12 cellular contexts compared by ENCODE assay signal in genomic region chr11:75771646-75772410, GRCh38. TPM values are rescaled to one million over a fixed set of nuclear protein-coding genes. Genes with fewer than 3 reads are reported as not detected.
DNase-seq lines count a peak whose midpoint lies in the region; ATAC-seq and TF ChIP-seq lines count a peak whose summit lies in the region.
"Had no signal": no experiment of that assay in that cellular context is flagged by ENCODE, and none has a peak within 500 bp of the region (broad histone marks: within the 10 kb centered on the region; RNA-seq: fewer than 3 reads in every experiment).

No MANE protein-coding gene starts in this region.

- H3K4me3 Mint-ChIP-seq in stimulated activated memory B cell treated with anti-CD40 and anti-IgM and Interleukin-4, amounts not matched to agents 10 μg/mL and 1 μg/mL and 100 μg/mL, for 72 hours, result no peak overlapping the region
- H3K4me3 Mint-ChIP-seq: activated CD8-positive, alpha-beta memory T cell treated with anti-CD3 and anti-CD28 coated beads, Interleukin-2, amount 10 ng/mL, durations not matched to agents 7 days and 5 days; nephron progenitor cell had no signal

- no peak overlapping the region for H3K9ac ChIP-seq in fibroblast of lung (ENCODE audit: insufficient read depth, low read length)

- DNase-seq in GM04504 (ENCODE audit: low read depth) (peak; percentile 38), OCI-LY7 (ENCODE audit: low spot score) (no peak), fibroblast of lung (ENCODE audit: low read depth in 2 of 2) (peak; percentile 50 to 83), cerebellum (ENCODE audit: low spot score) (no peak), mesenteric fat pad (ENCODE audit: low spot score) (no peak)
- DNase-seq: activated CD8-positive, alpha-beta memory T cell treated with anti-CD3 and anti-CD28 coated beads, Interleukin-2, amount 10 ng/mL, durations not matched to agents 7 days and 5 days; nephron progenitor cell had no signal

- peaks cover 15% of the 10 kb centered on the region for H3K36me3 Mint-ChIP-seq in stimulated activated memory B cell treated with anti-CD40 and anti-IgM and Interleukin-4, amounts not matched to agents 10 μg/mL and 1 μg/mL and 100 μg/mL, for 72 hours
- H3K36me3 Mint-ChIP-seq: activated CD8-positive, alpha-beta memory T cell treated with anti-CD3 and anti-CD28 coated beads, Interleukin-2, amount 10 ng/mL, durations not matched to agents 7 days and 5 days; brain had no signal

- no TSS peak for BruUV-seq in OCI-LY7 (replicated peaks; lab: Mats Ljungman, UMichigan)

- no peaks in the 10 kb centered on the region for H3K36me3 ChIP-seq in OCI-LY7 (ENCODE audit: insufficient read depth, low read length)
- H3K36me3 ChIP-seq in fibroblast of lung (ENCODE audit: control insufficient read depth, insufficient read depth, low read length), result no peaks in the 10 kb centered on the region

- CTCF ChIA-PET in OCI-LY7 (lab: Charles Lee; ENCODE audit: unreplicated experiment), result interaction anchor here (0.6 kb wide), 1 partner anchor 593 kb away, joined by 3 read pairs; no protein-coding TSS in a partner anchor

- H3K9me3 ChIP-seq in OCI-LY7 (ENCODE audit: low read length) (no peaks in the 10 kb centered on the region), fibroblast of lung (ENCODE audit: control insufficient read depth, insufficient read depth, low read depth, low read length) (no peaks in the 10 kb centered on the region)

- H3K27me3 ChIP-seq in fibroblast of lung (ENCODE audit: control insufficient read depth, insufficient read depth, low read length), result peaks cover 39% of the 10 kb centered on the region

- no peaks in the 10 kb centered on the region; the same call in 1 of the 2 replicates for H3K79me2 ChIP-seq in OCI-LY7 (ENCODE audit: insufficient read depth, low read depth, low read length)
- no peaks in the 10 kb centered on the region for H3K79me2 ChIP-seq in fibroblast of lung (ENCODE audit: control insufficient read depth, insufficient read depth, low read length)

- H3K9me2 ChIP-seq in OCI-LY7 (ENCODE audit: insufficient read depth, low read length), result no peaks in the 10 kb centered on the region

- no peaks in the 10 kb centered on the region for H3K9me3 Mint-ChIP-seq in stimulated activated memory B cell treated with anti-CD40 and anti-IgM and Interleukin-4, amounts not matched to agents 10 μg/mL and 1 μg/mL and 100 μg/mL, for 72 hours

- TF ChIP-seq CTCF in OCI-LY7 (conservative IDR thresholded peaks at IDR 0.05; ENCODE audit: low read length) (no peak), fibroblast of lung (conservative IDR thresholded peaks at IDR 0.05 in 1 of 2, IDR thresholded peaks at IDR 0.05 in 1 of 2; ENCODE audit: low read depth in 1 of 2, low read length in 2 of 2) (no peak)

- ATAC-seq in stimulated activated memory B cell treated with anti-CD40 and anti-IgM and Interleukin-4, amounts not matched to agents 10 μg/mL and 1 μg/mL and 100 μg/mL, for 72 hours, result no peak
- no peak for ATAC-seq in GM18867 (IDR thresholded peaks at IDR 0.05; ENCODE audit: unreplicated experiment)
- no peak for ATAC-seq in GM18907 (IDR thresholded peaks at IDR 0.05; ENCODE audit: unreplicated experiment)
- ATAC-seq: activated CD8-positive, alpha-beta memory T cell treated with anti-CD3 and anti-CD28 coated beads, Interleukin-2, amount 10 ng/mL, durations not matched to agents 7 days and 5 days; SK-N-SH treated with all-trans-retinoic acid at 6 μM for 48 hours had no signal

- no peaks in the 10 kb centered on the region for H3K27me3 Mint-ChIP-seq in stimulated activated memory B cell treated with anti-CD40 and anti-IgM and Interleukin-4, amounts not matched to agents 10 μg/mL and 1 μg/mL and 100 μg/mL, for 72 hours

- H3K4me1 Mint-ChIP-seq in stimulated activated memory B cell treated with anti-CD40 and anti-IgM and Interleukin-4, amounts not matched to agents 10 μg/mL and 1 μg/mL and 100 μg/mL, for 72 hours, result peaks cover 80% of the 10 kb centered on the region

- H3K4me2 ChIP-seq in OCI-LY7 (ENCODE audit: low read length) (peak overlapping the region; percentile 18), fibroblast of lung (ENCODE audit: extremely low read depth, insufficient read depth, low read length) (no peak overlapping the region)

- H3K4me3 ChIP-seq in OCI-LY7 (ENCODE audit: low read depth, low read length, poor library complexity, severe bottlenecking), result no peak overlapping the region
- H3K4me3 ChIP-seq in fibroblast of lung (replicated peaks in 1 of 4; ENCODE audit: control extremely low read depth in 1 of 4, insufficient read depth in 1 of 4, low read depth in 3 of 4, low read length in 4 of 4), result no peak overlapping the region

- POLR2A ChIA-PET in OCI-LY7 (lab: Charles Lee), result interaction anchor here (0.8 kb wide), 1 partner anchor 11 kb away, joined by 3 read pairs; no protein-coding TSS in a partner anchor

- H4K20me1 ChIP-seq in OCI-LY7 (ENCODE audit: insufficient read depth, low read length) (no peaks in the 10 kb centered on the region), fibroblast of lung (ENCODE audit: control insufficient read depth, extremely low read depth, insufficient read depth, low read length) (no peaks in the 10 kb centered on the region)

- H2AFZ ChIP-seq in OCI-LY7 (ENCODE audit: low read length), result no peak overlapping the region
- H2AFZ ChIP-seq in fibroblast of lung (ENCODE audit: low read length), result no peak overlapping the region

- H3K27ac Mint-ChIP-seq in stimulated activated memory B cell treated with anti-CD40 and anti-IgM and Interleukin-4, amounts not matched to agents 10 μg/mL and 1 μg/mL and 100 μg/mL, for 72 hours, result peak overlapping the region; percentile 76
- H3K27ac Mint-ChIP-seq: activated CD8-positive, alpha-beta memory T cell treated with anti-CD3 and anti-CD28 coated beads, Interleukin-2, amount 10 ng/mL, durations not matched to agents 7 days and 5 days; brain; nephron progenitor cell had no signal

- H3K27ac ChIP-seq in OCI-LY7 (ENCODE audit: low read depth, low read length, poor library complexity, severe bottlenecking) (peak overlapping the region; percentile 3), fibroblast of lung (ENCODE audit: insufficient read depth, low read length) (no peak overlapping the region)

- intact Hi-C loops in OCI-LY7 (cut with micrococcal nuclease; ENCODE audit: unreplicated experiment), result no loop called here

- H3K4me1 ChIP-seq in OCI-LY7 (ENCODE audit: insufficient read depth, low read length, poor library complexity, severe bottlenecking) (peaks cover 78% of the 10 kb centered on the region), fibroblast of lung (ENCODE audit: control insufficient read depth, extremely low read depth, insufficient read depth, low read length) (no peaks in the 10 kb centered on the region)

RNA-seq across cellular contexts. Expression of gene DGAT2, which starts 3.2 kb away (rescaled TPM):
- 6.5 and 13.8 TPM in 2 replicates for total RNA-seq in OCI-LY7 (2014; rRNA removed; shearing (Covaris generic))
- 5.6 and 7.0 TPM in 2 replicates for total RNA-seq in OCI-LY7 (2022)
- 1.3 and 2.3 TPM in 2 replicates for total RNA-seq in fibroblast of lung
- 0.32 and 0.77 TPM in 2 replicates for polyA plus RNA-seq in fibroblast of lung
- polyA plus RNA-seq in fibroblast of lung (2012), result 0.38 and 0.77 TPM in 2 replicates
- polyA minus RNA-seq in fibroblast of lung (ENCODE audit: low replicate concordance), result 0.27 TPM in 1 of 2 replicates, not detected in the other
- 2.4 TPM for total RNA-seq in cerebellum
- 337 TPM for total RNA-seq in mesenteric fat pad

RNA-seq across cellular contexts. Expression of gene UVRAG, which starts 43.2 kb away (rescaled TPM):
- 34.9 and 43.7 TPM in 2 replicates for total RNA-seq in OCI-LY7 (2014; rRNA removed; shearing (Covaris generic))
- total RNA-seq in OCI-LY7 (2022) (62.2 and 73.3 TPM in 2 replicates), fibroblast of lung (19.8 and 22.1 TPM in 2 replicates), cerebellum (38.2 TPM), mesenteric fat pad (80.4 TPM)
- 13.4 and 15.8 TPM in 2 replicates for polyA plus RNA-seq in fibroblast of lung
- 7.9 and 8.7 TPM in 2 replicates for polyA plus RNA-seq in fibroblast of lung (2012)
- 3.9 and 15.4 TPM in 2 replicates for polyA minus RNA-seq in fibroblast of lung (ENCODE audit: low replicate concordance)

RNA-seq across cellular contexts. Expression of gene MOGAT2, which starts 54.2 kb away (rescaled TPM):
- total RNA-seq in OCI-LY7 (2014; rRNA removed; shearing (Covaris generic)), result not detected in 2 replicates
- not detected in 2 replicates for total RNA-seq in OCI-LY7 (2022)
- total RNA-seq in fibroblast of lung, result not detected in 2 replicates
- polyA plus RNA-seq in fibroblast of lung, result not detected in 2 replicates
- polyA plus RNA-seq in fibroblast of lung (2012), result not detected in 2 replicates
- polyA minus RNA-seq in fibroblast of lung (ENCODE audit: low replicate concordance), result not detected in 2 replicates
- total RNA-seq in cerebellum, result 0.27 TPM
- 0.32 TPM for total RNA-seq in mesenteric fat pad
- total RNA-seq: activated CD8-positive, alpha-beta memory T cell treated with anti-CD3 and anti-CD28 coated beads, Interleukin-2, amount 10 ng/mL, durations not matched to agents 7 days and 5 days had no signal

Comparison
In these comparisons a context has a peak if more than half of its experiments do, and no peak if none do; other contexts are left out.
1. DNase-seq: peak in GM04504 (single experiment) and fibroblast of lung (2 of 2); none in OCI-LY7 (single experiment), cerebellum (single experiment) and mesenteric fat pad (single experiment).
2. RNA of gene DGAT2, which starts 3.2 kb away (total RNA-seq): 337 TPM in mesenteric fat pad (single experiment); 5.6 to 13.8 TPM in OCI-LY7, 2.4 TPM in cerebellum (single experiment) and 1.3 to 2.3 TPM in fibroblast of lung; every median in the first group is over 10 times any median in the second.